In the genomic region with DNA sequence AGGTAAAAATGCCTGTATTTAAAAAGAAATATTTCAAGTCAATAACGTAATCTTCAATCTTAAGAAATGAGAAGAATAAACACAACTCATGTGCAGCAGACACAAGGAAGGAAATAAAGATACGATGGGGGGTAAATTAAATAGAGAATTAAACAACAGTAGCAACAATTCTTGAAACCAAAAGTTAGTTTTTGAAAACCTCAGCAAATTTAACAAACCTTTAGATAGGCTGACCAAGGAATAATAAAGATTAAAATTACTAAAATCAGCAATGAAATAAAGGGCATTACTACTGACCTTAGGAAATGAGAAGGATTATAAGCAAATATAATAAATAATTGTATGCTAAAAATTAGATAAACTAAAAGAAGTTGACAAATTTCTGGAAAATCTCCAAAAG, we compare ENCODE assay signal across 22 cellular contexts.
"Had no signal": no experiment of that assay in that cellular context is flagged by ENCODE, and none has a peak within 500 bp of the region (broad histone marks: within the 10 kb centered on the region; RNA-seq: fewer than 3 reads in every experiment).

No MANE protein-coding gene starts in this region.

- H3K79me2 ChIP-seq: hepatocyte had no signal

- ATAC-seq: foreskin keratinocyte; gastroesophageal sphincter; heart left ventricle; left cardiac atrium; left lung; left ventricle myocardium superior; lower lobe of right lung; mucosa of descending colon; naive thymus-derived CD8-positive, alpha-beta T cell had no signal

- H3K4me3 ChIP-seq: coronary artery, esophagus muscularis mucosa, gastroesophageal sphincter, heart left ventricle, hepatocyte, left lung, lower lobe of right lung, mucosa of descending colon had no signal

- DNase-seq: dermis blood vessel endothelial cell; effector CD4-positive, alpha-beta T cell; effector memory CD4-positive, alpha-beta T cell; foreskin keratinocyte; heart left ventricle; hypothalamus; immature natural killer cell; left cardiac atrium; left lung; left ventricle myocardium superior; lower lobe of right lung; mesenchymal stem cell; mucosa of descending colon; naive B cell; naive thymus-derived CD8-positive, alpha-beta T cell had no signal

- H3K9me3 ChIP-seq: esophagus muscularis mucosa, gastroesophageal sphincter, left lung, lower lobe of right lung, mucosa of descending colon had no signal

- H3K36me3 ChIP-seq: esophagus muscularis mucosa, gastroesophageal sphincter, heart left ventricle, left lung, lower lobe of right lung had no signal

- H3K4me2 ChIP-seq: hepatocyte had no signal

- H3K4me1 ChIP-seq: esophagus muscularis mucosa, foreskin keratinocyte, gastroesophageal sphincter, heart left ventricle, left lung, lower lobe of right lung had no signal

- FAIRE-seq: endothelial cell of umbilical vein, frontal cortex, keratinocyte had no signal

- H3K27ac ChIP-seq: coronary artery, esophagus muscularis mucosa, foreskin keratinocyte, gastroesophageal sphincter, heart left ventricle, hepatocyte, left lung, lower lobe of right lung had no signal

- H2AFZ ChIP-seq: hepatocyte had no signal
